Comparison of ENCODE assay signal across 9 cellular contexts in the genomic region with DNA sequence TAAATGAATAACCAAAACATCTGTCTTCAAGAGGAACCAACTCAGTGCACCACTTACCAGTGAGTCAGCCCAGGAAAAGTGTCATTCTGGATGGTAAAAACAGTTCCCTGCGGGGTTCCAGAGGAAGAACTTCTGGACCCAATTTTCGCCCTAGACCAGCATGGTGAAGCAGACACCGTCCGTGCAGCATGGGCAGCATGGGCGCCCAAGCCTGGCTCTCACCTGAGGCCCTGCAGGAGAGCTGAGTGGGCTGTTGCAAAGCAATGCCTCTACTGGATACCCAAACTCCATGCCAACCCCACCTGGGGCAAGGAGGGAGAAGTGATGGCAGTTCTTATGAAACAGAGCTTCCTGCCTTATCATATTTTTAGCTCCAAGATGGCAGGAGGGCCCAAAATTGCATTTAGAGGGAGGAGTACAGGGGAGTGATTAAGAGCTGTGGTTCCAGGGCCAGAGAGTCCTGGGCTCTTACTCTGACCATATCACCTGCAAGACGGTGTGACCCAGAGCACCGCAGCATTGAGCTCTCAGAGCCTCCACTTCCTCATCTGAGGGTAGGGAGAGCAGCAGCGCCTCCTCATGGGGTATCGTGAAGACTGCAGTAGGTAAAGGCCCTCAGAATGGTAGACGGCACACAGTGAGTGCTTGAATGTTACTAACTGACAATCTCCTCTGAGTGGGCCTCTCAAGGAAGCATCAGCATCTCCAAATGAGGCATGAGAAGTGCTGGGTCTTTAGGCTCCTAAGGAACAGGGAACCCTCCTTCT. TPM values are rescaled to one million over a fixed set of nuclear protein-coding genes. Genes with fewer than 3 reads are reported as not detected.
A peak's percentile ranks its signal among the peaks of the same experiment; 100 is the strongest.
DNase-seq lines count a peak whose midpoint lies in the region; ATAC-seq and TF ChIP-seq lines count a peak whose summit lies in the region.
"Had no signal": no experiment of that assay in that cellular context is flagged by ENCODE, and none has a peak within 500 bp of the region (broad histone marks: within the 10 kb centered on the region; RNA-seq: fewer than 3 reads in every experiment).

No MANE protein-coding gene starts in this region.

- H3K27ac ChIP-seq in 22Rv1 (no peak overlapping the region), H9 (ENCODE audit: insufficient read length, low read depth, low read length) (no peak overlapping the region), spleen (peak overlapping the region in 5 of 8 donors; percentile 8 to 25 (median 15))

- intact Hi-C loops in spleen (cut with DNase I; ENCODE audit: low total_unique reads) = no loop called here

- H3K27ac Mint-ChIP-seq in H9 (peak overlapping the region in 1 of 3 experiments; percentile 56; a peak in 2 of 7 replicates), endothelial cell (ENCODE audit: unreplicated experiment) (no peak overlapping the region)
- H3K27ac Mint-ChIP-seq: activated naive CD8-positive, alpha-beta T cell had no signal

- H3K36me3 Mint-ChIP-seq in H9 (ENCODE audit: insufficient read depth in 1 of 3, low read depth in 3 of 3) (peaks cover 12 to 70% (median 41%) of the 10 kb centered on the region in 3 experiments; a peak in 6 of 7 replicates), endothelial cell (ENCODE audit: low read depth, unreplicated experiment) (peaks cover 51% of the 10 kb centered on the region)

- no peak overlapping the region for H3K4me2 ChIP-seq in H9 (ENCODE audit: insufficient read depth, insufficient read length, low read length)

- H3K23ac ChIP-seq in H9 (ENCODE audit: insufficient read length, low read depth, low read length) = no peak overlapping the region

- no peaks in the 10 kb centered on the region for H3K79me2 ChIP-seq in H9 (ENCODE audit: insufficient read depth, low read length)

- H4K91ac ChIP-seq in H9 (ENCODE audit: insufficient read length, low read depth, low read length) = no peak overlapping the region

- H3K36me3 ChIP-seq in spleen = peaks cover 0 to 100% (median 70%) of the 10 kb centered on the region in 6 donors

- no peak overlapping the region for H2BK12ac ChIP-seq in H9 (ENCODE audit: insufficient read length, low read depth, low read length)

- H3K23me2 ChIP-seq in H9 (ENCODE audit: insufficient read length, low read depth, low read length, poor library complexity, severe bottlenecking) = no peaks in the 10 kb centered on the region

- DNase-seq in H9 (peak; percentile 85), endothelial cell (ENCODE audit: low spot score) (peak; percentile 43), spleen (no peak), LoVo (ENCODE audit: low spot score) (no peak)

- no peaks in the 10 kb centered on the region for H3K4me1 Mint-ChIP-seq in H9
- no peaks in the 10 kb centered on the region for H3K4me1 Mint-ChIP-seq in endothelial cell (ENCODE audit: unreplicated experiment)

- H3K9me3 ChIP-seq in H9 (ENCODE audit: control insufficient read depth, low read depth, low read length) (no peaks in the 10 kb centered on the region), spleen (no peaks in the 10 kb centered on the region)

- no peak overlapping the region for H3K9ac ChIP-seq in H9 (ENCODE audit: extremely low read depth, insufficient read length, low read length)

- no peak overlapping the region for H3K4me3 Mint-ChIP-seq in H9
- no peak overlapping the region for H3K4me3 Mint-ChIP-seq in endothelial cell (ENCODE audit: unreplicated experiment)
- H3K4me3 Mint-ChIP-seq: activated naive CD8-positive, alpha-beta T cell had no signal

- H3K9me3 Mint-ChIP-seq in H9 (no peaks in the 10 kb centered on the region), endothelial cell (ENCODE audit: unreplicated experiment) (no peaks in the 10 kb centered on the region)

- H4K20me1 ChIP-seq in H9 (ENCODE audit: control insufficient read depth, insufficient read depth, insufficient read length) = no peaks in the 10 kb centered on the region

- WGBS in H9 (ENCODE audit: extremely low coverage, insufficient read length, low lambda C conversion rate) = no CpG with 5 or more reads among the region's 10 CpGs
- WGBS in spleen, 5 donors = 74 to 83% (median 79%) methylated on average over 10 of the region's 10 CpGs

- H4K8ac ChIP-seq in H9 (replicated peaks; ENCODE audit: insufficient read length, low read depth, low read length) = no peak overlapping the region

- TF ChIP-seq POLR2A in spleen (IDR thresholded peaks at IDR 0.05) = no peak

- H3K4me3 ChIP-seq in spleen = no peak overlapping the region

- H3K4me1 ChIP-seq in H9 (ENCODE audit: insufficient read depth, low read length) (no peaks in the 10 kb centered on the region), spleen (peaks cover 0 to 9% (median 0%) of the 10 kb centered on the region in 6 donors)

- H3K18ac ChIP-seq in H9 (ENCODE audit: insufficient read length, low read depth, low read length) = no peak overlapping the region

- H2AK5ac ChIP-seq in H9 (ENCODE audit: insufficient read length, low read length) = no peak overlapping the region

- no peak overlapping the region for H2BK20ac ChIP-seq in H9 (ENCODE audit: low read depth, low read length, poor library complexity, severe bottlenecking)

- H3K27me3 ChIP-seq in H9 (ENCODE audit: insufficient read depth, low read length) = no peaks in the 10 kb centered on the region
- no peaks in the 10 kb centered on the region for H3K27me3 ChIP-seq in spleen (replicated peaks in 1 of 7)

- no peak overlapping the region for H2BK5ac ChIP-seq in H9 (ENCODE audit: insufficient read length, low read length)

- peak; percentile 43; the same call in 1 of the 2 replicates for TF ChIP-seq CTCF in 22Rv1 (IDR thresholded peaks at IDR 0.05)
- peak; percentile 75 for TF ChIP-seq CTCF in H9 (conservative IDR thresholded peaks at IDR 0.05)
- TF ChIP-seq CTCF in endothelial cell (IDR thresholded peaks at IDR 0.05; ENCODE audit: unreplicated experiment) = peak; percentile 20
- TF ChIP-seq CTCF in spleen (IDR thresholded peaks at IDR 0.05 in 8 of 11, conservative IDR thresholded peaks at IDR 0.05 in 3 of 11) = peak in 9 of 11 experiments; percentile 26 to 58 (median 39)

- no peak overlapping the region for H3T11ph ChIP-seq in H9 (ENCODE audit: low read length)

- H3K4ac ChIP-seq in H9 (ENCODE audit: low read depth, low read length) = no peak overlapping the region

- H3K56ac ChIP-seq in H9 (ENCODE audit: insufficient read length, low read depth, low read length) = no peak overlapping the region

- no peak overlapping the region for H3K14ac ChIP-seq in H9 (ENCODE audit: insufficient read depth, low read length)

- H2AFZ ChIP-seq in H9 (ENCODE audit: low read length) = no peak overlapping the region

- ATAC-seq in activated CD4-positive, CD25-positive, alpha-beta regulatory T cell treated with anti-CD3 and anti-CD28 coated beads, Interleukin-2, amount 50 U/mL, for 24 hours = peak; percentile 46 to 69
- ATAC-seq in HG03460 (IDR thresholded peaks at IDR 0.05; ENCODE audit: unreplicated experiment) (no peak), HG03108 (IDR thresholded peaks at IDR 0.05; ENCODE audit: unreplicated experiment) (no peak)

- no peak overlapping the region for H4K5ac ChIP-seq in H9 (ENCODE audit: insufficient read length, low read depth, low read length)

- H2BK15ac ChIP-seq in H9 (ENCODE audit: low read depth, low read length) = no peak overlapping the region

- H3K79me1 ChIP-seq in H9 (ENCODE audit: insufficient read depth, low read depth, low read length, poor library complexity, severe bottlenecking) = no peaks in the 10 kb centered on the region

- no peaks in the 10 kb centered on the region for H3K27me3 Mint-ChIP-seq in H9 (ENCODE audit: low read depth)
- H3K27me3 Mint-ChIP-seq in endothelial cell (ENCODE audit: unreplicated experiment) = peaks cover 3% of the 10 kb centered on the region
- H3K27me3 Mint-ChIP-seq: activated naive CD8-positive, alpha-beta T cell had no signal

- H2BK120ac ChIP-seq in H9 (ENCODE audit: low read depth, low read length, poor library complexity, severe bottlenecking) = no peak overlapping the region

RNA-seq across cellular contexts. Expression of gene INPP5K, which starts 16.6 kb away (rescaled TPM):
- total RNA-seq in H9 (2021) (28.1 and 29.4 TPM in 2 replicates), endothelial cell (ENCODE audit: unreplicated experiment) (40.9 TPM), spleen (100 to 1,000 TPM in 1 of 7 donors, 10 to 100 TPM in 6; 43.1 to 107 (median 55.2) TPM)
- polyA plus RNA-seq in spleen = 10 to 100 TPM; 22.3 to 35.8 (median 23.4) TPM

RNA-seq across cellular contexts. Expression of gene PITPNA, which starts 29.6 kb away (rescaled TPM):
- total RNA-seq in H9 (2021) (68.9 and 74.2 TPM in 2 replicates), endothelial cell (ENCODE audit: unreplicated experiment) (215 TPM), spleen (10 to 100 TPM; 47.3 to 88.0 (median 68.9) TPM)
- 10 to 100 TPM; 17.0 to 29.6 (median 17.1) TPM for polyA plus RNA-seq in spleen

RNA-seq across cellular contexts. Expression of gene MYO1C, which starts 40.5 kb away (rescaled TPM):
- total RNA-seq in H9 (2021) (86.5 and 87.4 TPM in 2 replicates), endothelial cell (ENCODE audit: unreplicated experiment) (117 TPM), spleen (100 to 1,000 TPM in 2 of 7 donors, 10 to 100 TPM in 5; 49.2 to 135 (median 81.6) TPM)
- 10 to 100 TPM; 14.6 to 21.6 (median 14.6) TPM for polyA plus RNA-seq in spleen

Comparison
In these comparisons a context has a peak if more than half of its experiments do, and no peak if none do; other contexts are left out.
1. H3K27ac ChIP-seq: peak in spleen (5 of 8); none in 22Rv1 (single experiment) and H9 (single experiment).
2. CTCF ChIP-seq: peak in every context shown above with its lines; median percentile 75 in H9; 43 in 22Rv1; 39 in spleen; 20 in endothelial cell.
3. DNase-seq: peak in H9 (single experiment) and endothelial cell (single experiment); none in spleen (single experiment) and LoVo (single experiment).
4. ATAC-seq: peak in activated CD4-positive, CD25-positive, alpha-beta regulatory T cell treated with anti-CD3 and anti-CD28 coated beads, Interleukin-2, amount 50 U/mL, for 24 hours (2 of 2); none in HG03460 (single experiment) and HG03108 (single experiment).